ENCODE assay signal across 2 cellular contexts in genomic region chr2:227772932-227773331, GRCh38.
TF ChIP-seq lines count a peak whose summit lies in the region.

No MANE protein-coding gene starts in this region.

TF ChIP-seq in SK-N-SH treated with all-trans-retinoic acid at 6 μM for 48 hours, 23 proteins besides CTCF, POLR2A, EP300 and RAD21 (continued from another document):
- TF ChIP-seq, protein P1, sequence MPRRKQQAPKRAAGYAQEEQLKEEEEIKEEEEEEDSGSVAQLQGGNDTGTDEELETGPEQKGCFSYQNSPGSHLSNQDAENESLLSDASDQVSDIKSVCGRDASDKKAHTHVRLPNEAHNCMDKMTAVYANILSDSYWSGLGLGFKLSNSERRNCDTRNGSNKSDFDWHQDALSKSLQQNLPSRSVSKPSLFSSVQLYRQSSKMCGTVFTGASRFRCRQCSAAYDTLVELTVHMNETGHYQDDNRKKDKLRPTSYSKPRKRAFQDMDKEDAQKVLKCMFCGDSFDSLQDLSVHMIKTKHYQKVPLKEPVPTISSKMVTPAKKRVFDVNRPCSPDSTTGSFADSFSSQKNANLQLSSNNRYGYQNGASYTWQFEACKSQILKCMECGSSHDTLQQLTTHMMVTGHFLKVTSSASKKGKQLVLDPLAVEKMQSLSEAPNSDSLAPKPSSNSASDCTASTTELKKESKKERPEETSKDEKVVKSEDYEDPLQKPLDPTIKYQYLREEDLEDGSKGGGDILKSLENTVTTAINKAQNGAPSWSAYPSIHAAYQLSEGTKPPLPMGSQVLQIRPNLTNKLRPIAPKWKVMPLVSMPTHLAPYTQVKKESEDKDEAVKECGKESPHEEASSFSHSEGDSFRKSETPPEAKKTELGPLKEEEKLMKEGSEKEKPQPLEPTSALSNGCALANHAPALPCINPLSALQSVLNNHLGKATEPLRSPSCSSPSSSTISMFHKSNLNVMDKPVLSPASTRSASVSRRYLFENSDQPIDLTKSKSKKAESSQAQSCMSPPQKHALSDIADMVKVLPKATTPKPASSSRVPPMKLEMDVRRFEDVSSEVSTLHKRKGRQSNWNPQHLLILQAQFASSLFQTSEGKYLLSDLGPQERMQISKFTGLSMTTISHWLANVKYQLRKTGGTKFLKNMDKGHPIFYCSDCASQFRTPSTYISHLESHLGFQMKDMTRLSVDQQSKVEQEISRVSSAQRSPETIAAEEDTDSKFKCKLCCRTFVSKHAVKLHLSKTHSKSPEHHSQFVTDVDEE (CRISPR knock-in tag; IDR thresholded peaks at IDR 0.05), result no peak
- TF ChIP-seq RARB (CRISPR knock-in tag; IDR thresholded peaks at IDR 0.05) (no peak), TOX (CRISPR knock-in tag; IDR thresholded peaks at IDR 0.05; ENCODE audit: borderline replicate concordance) (no peak), ZFP30 (CRISPR knock-in tag; IDR thresholded peaks at IDR 0.05) (no peak), ZNF70 (CRISPR knock-in tag; IDR thresholded peaks at IDR 0.05) (no peak), ISL1 (CRISPR knock-in tag; IDR thresholded peaks at IDR 0.05) (no peak), POU6F1 (CRISPR knock-in tag; IDR thresholded peaks at IDR 0.05; ENCODE audit: borderline replicate concordance, low read depth) (no peak), ARNTL (CRISPR knock-in tag; IDR thresholded peaks at IDR 0.05; ENCODE audit: borderline replicate concordance, low read depth) (no peak), OSR1 (CRISPR knock-in tag; IDR thresholded peaks at IDR 0.05) (no peak), ZNF8 (CRISPR knock-in tag; IDR thresholded peaks at IDR 0.05) (no peak), BACH2 (CRISPR knock-in tag; IDR thresholded peaks at IDR 0.05; ENCODE audit: borderline replicate concordance) (no peak), CSDC2 (CRISPR knock-in tag; IDR thresholded peaks at IDR 0.05) (no peak), PATZ1 (CRISPR knock-in tag; IDR thresholded peaks at IDR 0.05; ENCODE audit: borderline replicate concordance) (no peak)
- TF ChIP-seq, protein P2, sequence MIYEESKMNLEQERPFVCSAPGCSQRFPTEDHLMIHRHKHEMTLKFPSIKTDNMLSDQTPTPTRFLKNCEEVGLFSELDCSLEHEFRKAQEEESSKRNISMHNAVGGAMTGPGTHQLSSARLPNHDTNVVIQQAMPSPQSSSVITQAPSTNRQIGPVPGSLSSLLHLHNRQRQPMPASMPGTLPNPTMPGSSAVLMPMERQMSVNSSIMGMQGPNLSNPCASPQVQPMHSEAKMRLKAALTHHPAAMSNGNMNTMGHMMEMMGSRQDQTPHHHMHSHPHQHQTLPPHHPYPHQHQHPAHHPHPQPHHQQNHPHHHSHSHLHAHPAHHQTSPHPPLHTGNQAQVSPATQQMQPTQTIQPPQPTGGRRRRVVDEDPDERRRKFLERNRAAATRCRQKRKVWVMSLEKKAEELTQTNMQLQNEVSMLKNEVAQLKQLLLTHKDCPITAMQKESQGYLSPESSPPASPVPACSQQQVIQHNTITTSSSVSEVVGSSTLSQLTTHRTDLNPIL (CRISPR knock-in tag; IDR thresholded peaks at IDR 0.05; ENCODE audit: low read depth), result no peak

TF ChIP-seq in SK-N-SH, 30 proteins besides CTCF, POLR2A, EP300 and RAD21 (continued from another document):
- no peak for TF ChIP-seq TAF1 (IDR thresholded peaks at IDR 0.05; ENCODE audit: borderline replicate concordance, low read depth, low read length)
- TF ChIP-seq EZH2phosphoT487 (IDR thresholded peaks at IDR 0.05; ENCODE audit: borderline replicate concordance, low read depth), result no peak
